ENCODE assay signal across 1 cellular context in genomic region chr3:12356996-12357395, GRCh38.
TF ChIP-seq lines count a peak whose summit lies in the region.

No MANE protein-coding gene starts in this region.

TF ChIP-seq in HepG2, 621 proteins besides CTCF, POLR2A, EP300 and RAD21 (continued from another document):
- TF ChIP-seq ZNF740 (CRISPR knock-in tag; IDR thresholded peaks at IDR 0.05) (no peak), ZNF761 (CRISPR knock-in tag; conservative IDR thresholded peaks at IDR 0.05) (no peak), POLR2AphosphoS2 (IDR thresholded peaks at IDR 0.05; ENCODE audit: low read depth, low read length) (no peak), CAMTA2 (CRISPR knock-in tag; IDR thresholded peaks at IDR 0.05; ENCODE audit: borderline replicate concordance) (no peak), ZNF703 (CRISPR knock-in tag; IDR thresholded peaks at IDR 0.05; ENCODE audit: borderline replicate concordance) (no peak)
